In the genomic region with DNA sequence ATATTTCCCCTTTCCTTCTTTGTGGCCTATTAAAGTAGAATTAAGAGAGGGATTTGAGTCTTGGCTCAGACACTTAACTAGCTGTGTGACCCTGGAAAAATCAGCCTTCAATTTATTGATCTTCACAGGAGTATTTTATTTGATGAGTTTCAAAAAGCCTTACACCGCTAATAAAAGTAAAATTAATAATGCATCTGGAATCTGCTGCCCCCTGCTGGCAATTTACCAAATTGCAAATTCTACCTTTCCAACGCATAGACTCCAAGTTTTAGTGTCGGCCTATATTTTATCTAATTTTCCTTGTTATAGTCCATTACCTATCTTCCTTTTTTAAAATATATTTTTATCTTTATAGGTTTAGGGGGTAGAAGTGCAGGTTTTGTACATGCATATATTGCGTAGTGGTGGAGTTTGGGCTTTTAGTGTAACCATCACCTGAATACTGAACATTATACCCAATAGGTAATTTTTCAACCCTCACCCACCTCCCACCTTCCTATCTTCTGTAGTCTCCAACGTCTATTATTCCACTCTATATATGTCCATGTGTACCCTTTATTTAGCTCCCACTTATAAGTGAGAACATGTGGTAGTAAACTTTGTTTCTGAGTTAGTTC, we compare ENCODE assay signal across 8 cellular contexts. TPM values are rescaled to one million over a fixed set of nuclear protein-coding genes. Genes with fewer than 3 reads are reported as not detected.
DNase-seq lines count a peak whose midpoint lies in the region; TF ChIP-seq lines count a peak whose summit lies in the region.

No MANE protein-coding gene starts in this region.

- TF ChIP-seq CTCF in fibroblast of lung (conservative IDR thresholded peaks at IDR 0.05 in 1 of 2, IDR thresholded peaks at IDR 0.05 in 1 of 2; ENCODE audit: low read depth in 1 of 2, low read length in 2 of 2) (peak; percentile 65 to 68), progenitor cell of endocrine pancreas (IDR thresholded peaks at IDR 0.05; ENCODE audit: unreplicated experiment) (peak; percentile 94)

- H3K4me1 ChIP-seq in fibroblast of lung (ENCODE audit: control insufficient read depth, extremely low read depth, insufficient read depth, low read length): no peaks in the 10 kb centered on the region

- peak; percentile 34 to 43 for DNase-seq in NCI-H446 (lab: John Stamatoyannopoulos, UW)
- DNase-seq in NCI-H446 treated with DMSO at 0.1 percent for 48 hours (lab: John Stamatoyannopoulos, UW): no peak
- peak; percentile 23 for DNase-seq in NCI-H2227 (lab: John Stamatoyannopoulos, UW; ENCODE audit: unreplicated experiment)
- DNase-seq in activated CD8-positive, alpha-beta memory T cell treated with anti-CD3 and anti-CD28 coated beads, Interleukin-2, amount 50 U/mL, for 48 hours: peak; percentile 82
- DNase-seq in fibroblast of lung (ENCODE audit: low read depth in 2 of 2): peak in 1 of 2 donors; percentile 52
- peak; percentile 21 for DNase-seq in progenitor cell of endocrine pancreas (ENCODE audit: low spot score, unreplicated experiment)
- no peak for DNase-seq in posterior vena cava (ENCODE audit: low spot score)
- DNase-seq in AG08395 (ENCODE audit: low spot score): no peak

- H3K9me3 Mint-ChIP-seq in progenitor cell of endocrine pancreas (ENCODE audit: low read depth): no peaks in the 10 kb centered on the region

- no peaks in the 10 kb centered on the region for H4K20me1 ChIP-seq in fibroblast of lung (ENCODE audit: control insufficient read depth, extremely low read depth, insufficient read depth, low read length)

- no peaks in the 10 kb centered on the region for H3K27me3 Mint-ChIP-seq in progenitor cell of endocrine pancreas

- no peak overlapping the region for H3K4me2 ChIP-seq in fibroblast of lung (ENCODE audit: extremely low read depth, insufficient read depth, low read length)

- H2AFZ ChIP-seq in fibroblast of lung (ENCODE audit: low read length): no peak overlapping the region

- peaks cover under 1% of the 10 kb centered on the region for H3K4me1 Mint-ChIP-seq in progenitor cell of endocrine pancreas (ENCODE audit: low read depth)

- H3K27me3 ChIP-seq in fibroblast of lung (ENCODE audit: control insufficient read depth, insufficient read depth, low read length): no peaks in the 10 kb centered on the region

- no peak overlapping the region for H3K27ac Mint-ChIP-seq in progenitor cell of endocrine pancreas

- H3K79me2 ChIP-seq in fibroblast of lung (ENCODE audit: control insufficient read depth, insufficient read depth, low read length): no peaks in the 10 kb centered on the region

- intact Hi-C loops in posterior vena cava (cut with DNase I): loop anchor here (5.0 to 10.0 kb wide), 2 partner anchors 104 to 201 kb away; no protein-coding TSS in a partner anchor

- no peak overlapping the region for H3K9ac ChIP-seq in fibroblast of lung (ENCODE audit: insufficient read depth, low read length)

- H3K36me3 Mint-ChIP-seq in progenitor cell of endocrine pancreas (ENCODE audit: insufficient read depth): peaks cover 2% of the 10 kb centered on the region

- no peak overlapping the region for H3K4me3 Mint-ChIP-seq in progenitor cell of endocrine pancreas (ENCODE audit: low read depth)

- no peaks in the 10 kb centered on the region for H3K9me3 ChIP-seq in fibroblast of lung (ENCODE audit: control insufficient read depth, insufficient read depth, low read depth, low read length)

- no peak overlapping the region for H3K4me3 ChIP-seq in fibroblast of lung (replicated peaks in 1 of 4; ENCODE audit: control extremely low read depth in 1 of 4, insufficient read depth in 1 of 4, low read depth in 3 of 4, low read length in 4 of 4)

- no peak overlapping the region for H3K27ac ChIP-seq in fibroblast of lung (ENCODE audit: insufficient read depth, low read length)

- no peaks in the 10 kb centered on the region for H3K36me3 ChIP-seq in fibroblast of lung (ENCODE audit: control insufficient read depth, insufficient read depth, low read length)

RNA-seq across cellular contexts. Expression of gene GOPC, which starts 46.3 kb away (rescaled TPM):
- total RNA-seq in fibroblast of lung (42.1 and 45.4 TPM in 2 replicates), progenitor cell of endocrine pancreas (45.3 and 48.8 TPM in 2 replicates), posterior vena cava (10 to 100 TPM; 19.8 to 20.5 TPM)
- polyA plus RNA-seq in fibroblast of lung: 22.4 and 32.2 TPM in 2 replicates
- 16.6 and 22.4 TPM in 2 replicates for polyA plus RNA-seq in fibroblast of lung (2012)
- polyA minus RNA-seq in fibroblast of lung (ENCODE audit: low replicate concordance): 1.2 and 3.2 TPM in 2 replicates

Comparison
In these comparisons a context has a peak if more than half of its experiments do, and no peak if none do; other contexts are left out.
1. DNase-seq: peak in NCI-H446 (2 of 2), NCI-H2227 (single experiment), activated CD8-positive, alpha-beta memory T cell treated with anti-CD3 and anti-CD28 coated beads, Interleukin-2, amount 50 U/mL, for 48 hours (single experiment) and progenitor cell of endocrine pancreas (single experiment); none in NCI-H446 treated with DMSO at 0.1 percent for 48 hours (single experiment), posterior vena cava (single experiment) and AG08395 (single experiment).